Comparison of ENCODE assay signal across 18 cellular contexts in the genomic region with DNA sequence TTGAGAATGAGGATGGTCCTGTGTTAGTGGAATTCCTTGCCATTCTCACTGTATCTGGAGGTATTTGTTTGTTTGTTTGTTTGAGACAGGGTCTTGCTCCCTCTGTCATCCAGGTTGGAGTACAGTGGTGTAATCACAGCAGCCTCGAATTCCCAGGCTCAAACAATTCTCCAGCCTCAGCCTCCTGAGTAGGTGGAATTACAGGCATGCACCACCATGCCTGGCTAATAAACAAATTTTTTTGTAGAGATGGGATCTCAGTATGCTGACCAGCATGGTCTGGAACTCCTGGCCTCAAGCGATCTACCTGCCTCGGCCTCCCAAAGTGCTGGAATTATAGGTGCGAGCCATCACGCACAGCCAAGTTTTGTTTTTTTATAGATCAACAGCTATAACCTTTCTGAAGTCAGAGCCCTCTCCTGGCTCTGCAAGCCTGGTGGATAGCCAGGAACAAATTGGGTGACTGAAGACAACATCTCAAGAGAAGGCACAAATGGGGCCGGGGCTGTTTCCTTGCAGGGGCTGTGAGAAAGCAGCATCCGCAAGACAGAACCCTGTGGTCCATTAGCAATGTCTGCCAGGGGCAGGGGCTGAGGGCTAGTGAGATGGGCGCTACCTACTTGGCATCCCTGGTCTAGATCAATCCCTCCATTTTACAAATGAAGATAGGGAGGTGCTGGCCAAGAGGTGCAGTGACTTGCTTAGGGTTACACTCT. TPM values are rescaled to one million over a fixed set of nuclear protein-coding genes. Genes with fewer than 3 reads are reported as not detected.
DNase-seq lines count a peak whose midpoint lies in the region; ATAC-seq and TF ChIP-seq lines count a peak whose summit lies in the region.
"Had no signal": no experiment of that assay in that cellular context is flagged by ENCODE, and none has a peak within 500 bp of the region (broad histone marks: within the 10 kb centered on the region; RNA-seq: fewer than 3 reads in every experiment).

No MANE protein-coding gene starts in this region.

- peaks cover 85% of the 10 kb centered on the region for H3K4me1 Mint-ChIP-seq in brain

- WGBS in esophagus squamous epithelium, 2 donors = 67 to 74% methylated on average over 5 to 8 of the region's 8 CpGs
- 68 to 71% methylated on average over 8 of the region's 8 CpGs for WGBS in sigmoid colon, 2 donors
- WGBS in psoas muscle, 3 donors = 71 to 82% (median 74%) methylated on average over 8 of the region's 8 CpGs

- H3K4me1 ChIP-seq in esophagus squamous epithelium (peaks cover 6 to 77% (median 35%) of the 10 kb centered on the region in 3 donors), sigmoid colon (peaks cover 0 to 54% (median 40%) of the 10 kb centered on the region in 4 donors), uterus (peaks cover 6 to 16% of the 10 kb centered on the region in 2 donors), psoas muscle (peaks cover 7% of the 10 kb centered on the region)

- no peak for TF ChIP-seq CTCF in brain (conservative IDR thresholded peaks at IDR 0.05)
- TF ChIP-seq CTCF in esophagus squamous epithelium (IDR thresholded peaks at IDR 0.05) = no peak
- TF ChIP-seq CTCF in sigmoid colon (IDR thresholded peaks at IDR 0.05) = no peak
- no peak for TF ChIP-seq CTCF in uterus (IDR thresholded peaks at IDR 0.05)
- no peak for TF ChIP-seq CTCF in psoas muscle (IDR thresholded peaks at IDR 0.05)

- H3K4me3 ChIP-seq in esophagus squamous epithelium (no peak overlapping the region), sigmoid colon (no peak overlapping the region), uterus (no peak overlapping the region), psoas muscle (no peak overlapping the region)
- H3K4me3 ChIP-seq: SK-N-MC had no signal

- TF ChIP-seq POLR2A in esophagus squamous epithelium (IDR thresholded peaks at IDR 0.05) (no peak), sigmoid colon (IDR thresholded peaks at IDR 0.05) (no peak), uterus (IDR thresholded peaks at IDR 0.05) (no peak)

- H3K27ac Mint-ChIP-seq in brain = peak overlapping the region; percentile 20 to 99 (median 96)

- H3K36me3 Mint-ChIP-seq in brain = peaks cover 36% of the 10 kb centered on the region

- peak overlapping the region in 3 of 4 donors; percentile 70 to 87 (median 79) for H3K27ac ChIP-seq in esophagus squamous epithelium
- peak overlapping the region; percentile 63 to 95 (median 68) for H3K27ac ChIP-seq in sigmoid colon
- peak overlapping the region; percentile 53 to 95 for H3K27ac ChIP-seq in uterus
- no peak overlapping the region for H3K27ac ChIP-seq in psoas muscle
- H3K27ac ChIP-seq: SK-N-MC had no signal

- no peaks in the 10 kb centered on the region for H3K9me3 ChIP-seq in esophagus squamous epithelium
- H3K9me3 ChIP-seq in sigmoid colon = no peaks in the 10 kb centered on the region
- H3K9me3 ChIP-seq in uterus = no peaks in the 10 kb centered on the region
- no peaks in the 10 kb centered on the region for H3K9me3 ChIP-seq in psoas muscle
- H3K9me3 ChIP-seq: BE2C had no signal

- DNase-seq in esophagus squamous epithelium (lab: John Stamatoyannopoulos, UW) (no peak), sigmoid colon (peak; percentile 46), uterus (no peak), psoas muscle (no peak), NCI-H2107 treated with DMSO at 0.1 percent for 48 hours (lab: John Stamatoyannopoulos, UW; ENCODE audit: unreplicated experiment) (no peak)
- DNase-seq: BE2C, EL, GF-D8, Karpas-422, MV-4-11, NCI-H1105 treated with DMSO at 0.1 percent for 48 hours, NCI-H2081, NCI-H446 treated with DMSO at 0.1 percent for 48 hours, NCI-H526 treated with DMSO at 0.1 percent for 48 hours, SHP77 treated with DMSO at 0.1 percent for 48 hours had no signal

- intact Hi-C loops in esophagus squamous epithelium (cut with DNase I) = no loop called here
- intact Hi-C loops in sigmoid colon (cut with DNase I) = no loop called here
- intact Hi-C loops in uterus (cut with DNase I; ENCODE audit: low total_unique reads) = no loop called here
- intact Hi-C loops in psoas muscle (cut with DNase I) = no loop called here

- no peak overlapping the region for H3K4me3 Mint-ChIP-seq in brain

- ATAC-seq in HG03432 (IDR thresholded peaks at IDR 0.05; ENCODE audit: unreplicated experiment) (no peak), psoas muscle (no peak)

- H3K9me3 Mint-ChIP-seq in brain = peaks cover 0 to 3% (median 0%) of the 10 kb centered on the region in 5 experiments

- H3K27me3 Mint-ChIP-seq in brain = peaks cover 3% of the 10 kb centered on the region

- H3K36me3 ChIP-seq in esophagus squamous epithelium (peaks cover 0 to 10% (median 0%) of the 10 kb centered on the region in 3 donors), sigmoid colon (no peaks in the 10 kb centered on the region), uterus (no peaks in the 10 kb centered on the region), psoas muscle (ENCODE audit: insufficient read depth in 1 of 2, low read depth in 1 of 2) (no peaks in the 10 kb centered on the region)
- H3K36me3 ChIP-seq: BE2C had no signal

- TF ChIP-seq EP300 in sigmoid colon (IDR thresholded peaks at IDR 0.05) = no peak

- H3K27me3 ChIP-seq in esophagus squamous epithelium (no peaks in the 10 kb centered on the region), sigmoid colon (no peaks in the 10 kb centered on the region), uterus (no peaks in the 10 kb centered on the region), psoas muscle (ENCODE audit: insufficient read depth in 3 of 3, low read length in 2 of 3) (no peaks in the 10 kb centered on the region)
- H3K27me3 ChIP-seq: BE2C had no signal

RNA-seq across cellular contexts. Expression of a gene that starts 18.8 kb away (rescaled TPM):
- 16.3 TPM for polyA plus RNA-seq in brain (ENCODE audit: insufficient read depth, low read depth, low replicate concordance)
- total RNA-seq in esophagus squamous epithelium = 10 to 100 TPM in 3 of 4 donors, 1 to 10 TPM in 1; 7.1 to 22.1 (median 13.8) TPM
- total RNA-seq in sigmoid colon = 10 to 100 TPM; 19.3 to 45.7 (median 20.9) TPM
- 1 to 10 TPM; 3.6 to 9.2 (median 3.9) TPM for polyA plus RNA-seq in sigmoid colon
- total RNA-seq in uterus = 10 to 100 TPM; 26.1 to 82.6 (median 31.0) TPM
- 1 to 10 TPM; 2.5 to 5.3 (median 3.0) TPM for total RNA-seq in psoas muscle
- polyA plus RNA-seq in psoas muscle = 1 to 10 TPM in 1 of 3 donors, under 1 TPM in 2; 0.58 to 2.5 (median 0.77) TPM
